ENCODE assay signal across 10 cellular contexts in the genomic region with DNA sequence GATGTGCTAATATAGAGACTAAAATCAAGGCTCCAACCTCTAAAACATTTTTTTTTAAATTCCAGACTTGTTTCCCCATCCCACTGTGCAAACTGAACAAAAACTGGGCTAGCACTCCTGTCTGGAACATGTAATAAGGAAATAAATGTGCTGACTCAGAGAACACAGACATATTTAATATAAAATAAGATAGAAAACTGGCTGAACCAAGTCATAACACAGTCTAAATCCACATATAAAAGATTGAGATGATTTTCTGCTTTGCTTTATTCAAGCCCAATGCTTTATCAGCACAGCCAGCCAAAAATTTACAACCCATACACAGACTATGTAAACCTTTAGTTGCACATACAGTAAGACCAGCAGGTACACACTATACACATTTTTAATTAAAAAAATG. TPM values are rescaled to one million over a fixed set of nuclear protein-coding genes. Genes with fewer than 3 reads are reported as not detected.
A peak's percentile ranks its signal among the peaks of the same experiment; 100 is the strongest.
DNase-seq lines count a peak whose midpoint lies in the region; ATAC-seq and TF ChIP-seq lines count a peak whose summit lies in the region.
"Had no signal": no experiment of that assay in that cellular context is flagged by ENCODE, and none has a peak within 500 bp of the region (broad histone marks: within the 10 kb centered on the region; RNA-seq: fewer than 3 reads in every experiment).

No MANE protein-coding gene starts in this region.

- no peak overlapping the region for H2AFZ ChIP-seq in mesenchymal stem cell (ENCODE audit: low read depth, low read length)

- TF ChIP-seq CTCF in body of pancreas (IDR thresholded peaks at IDR 0.05), result no peak
- no peak for TF ChIP-seq CTCF in type B pancreatic cell (conservative IDR thresholded peaks at IDR 0.05)

- no peaks in the 10 kb centered on the region for H3K79me1 ChIP-seq in mesenchymal stem cell (replicated peaks; ENCODE audit: low read length, poor library complexity, severe bottlenecking)

- peak overlapping the region; percentile 99 for H3K4me3 Mint-ChIP-seq in type B pancreatic cell

- H3K4me3 ChIP-seq in body of pancreas, result peak overlapping the region in 1 of 2 donors; percentile 68
- H3K4me3 ChIP-seq in mesenchymal stem cell (ENCODE audit: insufficient read depth in 1 of 2, low read depth in 1 of 2, low read length in 2 of 2), result peak overlapping the region; percentile 33 to 98

- peak overlapping the region; percentile 99 for H3K9ac ChIP-seq in mesenchymal stem cell (ENCODE audit: low read length)

- H3K4me1 ChIP-seq in body of pancreas (peaks cover 60% of the 10 kb centered on the region), mesenchymal stem cell (ENCODE audit: control insufficient read depth, insufficient read depth, low read depth, low read length) (peaks cover 6% of the 10 kb centered on the region)

- no peak overlapping the region for H4K91ac ChIP-seq in mesenchymal stem cell (ENCODE audit: low read length)

- no peak overlapping the region for H2BK15ac ChIP-seq in mesenchymal stem cell (ENCODE audit: low read depth, poor library complexity, severe bottlenecking)

- no peak overlapping the region for H3K4ac ChIP-seq in mesenchymal stem cell (ENCODE audit: low read depth in 1 of 2, low read length in 2 of 2)

- no peaks in the 10 kb centered on the region for H3K9me3 Mint-ChIP-seq in type B pancreatic cell

- H3K36me3 Mint-ChIP-seq in type B pancreatic cell, result peaks cover 8% of the 10 kb centered on the region

- H4K8ac ChIP-seq in mesenchymal stem cell (ENCODE audit: low read length), result no peak overlapping the region

- H2BK12ac ChIP-seq in mesenchymal stem cell (ENCODE audit: low read length in 2 of 2), result no peak overlapping the region

- peaks cover 24% of the 10 kb centered on the region for H3K4me1 Mint-ChIP-seq in type B pancreatic cell (ENCODE audit: unreplicated experiment)

- peak overlapping the region; percentile 59 for H3K4me2 ChIP-seq in mesenchymal stem cell (ENCODE audit: low read length, poor library complexity, severe bottlenecking)

- H3K23ac ChIP-seq in mesenchymal stem cell (ENCODE audit: low read length in 2 of 2), result no peak overlapping the region

- H3K36me3 ChIP-seq in body of pancreas (replicated peaks in 1 of 2; ENCODE audit: insufficient read depth in 1 of 2, low read depth in 2 of 2), result no peaks in the 10 kb centered on the region
- no peaks in the 10 kb centered on the region for H3K36me3 ChIP-seq in mesenchymal stem cell (ENCODE audit: control insufficient read depth in 1 of 2, insufficient read depth in 2 of 2, low read depth in 1 of 2, low read length in 2 of 2)

- no peaks in the 10 kb centered on the region for H3K27me3 Mint-ChIP-seq in type B pancreatic cell

- no peak for ATAC-seq in body of pancreas
- ATAC-seq in GM18909 (IDR thresholded peaks at IDR 0.05; ENCODE audit: poor library complexity, unreplicated experiment), result no peak
- no peak for ATAC-seq in HG03280 (IDR thresholded peaks at IDR 0.05; ENCODE audit: unreplicated experiment)

- no peak overlapping the region for H2BK120ac ChIP-seq in mesenchymal stem cell (ENCODE audit: low read depth, low read length)

- no peak for TF ChIP-seq POLR2A in body of pancreas (IDR thresholded peaks at IDR 0.05)

- no peak overlapping the region for H3K18ac ChIP-seq in mesenchymal stem cell (ENCODE audit: low read depth in 1 of 2, low read length in 2 of 2)

- H3K14ac ChIP-seq in mesenchymal stem cell (ENCODE audit: low read length in 2 of 2), result no peak overlapping the region

- H3K9me3 ChIP-seq in body of pancreas, result no peaks in the 10 kb centered on the region
- no peaks in the 10 kb centered on the region for H3K9me3 ChIP-seq in mesenchymal stem cell (ENCODE audit: control insufficient read depth, low read length)

- DNase-seq in activated effector memory CD4-positive, alpha-beta T cell treated with anti-CD3 and anti-CD28 coated beads, Interleukin-2, amount 50 U/mL, for 16 hours, result peak; percentile 4
- no peak for DNase-seq in activated effector memory CD4-positive, alpha-beta T cell treated with Interleukin-2 at 50 U/mL for 16 hours
- DNase-seq in body of pancreas (no peak), mesenchymal stem cell (no peak), type B pancreatic cell (ENCODE audit: extremely low spot score, unreplicated experiment) (no peak), NCI-H2196 (lab: John Stamatoyannopoulos, UW; ENCODE audit: unreplicated experiment) (no peak)
- DNase-seq: occipital lobe, T-helper 9 cell had no signal

- no peaks in the 10 kb centered on the region for H3K27me3 ChIP-seq in body of pancreas
- no peaks in the 10 kb centered on the region for H3K27me3 ChIP-seq in mesenchymal stem cell (ENCODE audit: control insufficient read depth in 1 of 2, insufficient read depth in 1 of 2, low read length in 2 of 2)

- no peak overlapping the region for H2AK5ac ChIP-seq in mesenchymal stem cell (ENCODE audit: low read length, severe bottlenecking)

- intact Hi-C loops in body of pancreas (cut with DNase I), result no loop called here

- H2BK5ac ChIP-seq in mesenchymal stem cell (ENCODE audit: low read depth, low read length, poor library complexity, severe bottlenecking), result no peak overlapping the region

- H3K27ac Mint-ChIP-seq in type B pancreatic cell, result peak overlapping the region; percentile 97

- peak overlapping the region; percentile 98 to 99 (median 99) for H3K27ac ChIP-seq in body of pancreas
- no peak overlapping the region for H3K27ac ChIP-seq in mesenchymal stem cell (ENCODE audit: low read length, poor library complexity, severe bottlenecking)

RNA-seq across cellular contexts. Expression of gene STAT3, which starts 1.5 kb away (rescaled TPM):
- total RNA-seq in body of pancreas, result 10 to 100 TPM; 79.4 to 99.5 TPM
- polyA plus RNA-seq in mesenchymal stem cell (2013, experiment 1 of 2), result 67.6 TPM
- 66.8 TPM for polyA plus RNA-seq in mesenchymal stem cell (2013, experiment 2 of 2)
- 64.9 and 80.1 TPM in 2 replicates for total RNA-seq in type B pancreatic cell (ENCODE audit: low replicate concordance)

RNA-seq across cellular contexts. Expression of gene CAVIN1, which starts 36.3 kb away (rescaled TPM):
- total RNA-seq in body of pancreas (10 to 100 TPM; 63.3 to 75.8 TPM), type B pancreatic cell (ENCODE audit: low replicate concordance) (21.9 and 49.0 TPM in 2 replicates)
- polyA plus RNA-seq in mesenchymal stem cell (2013, experiment 1 of 2), result 168 TPM
- polyA plus RNA-seq in mesenchymal stem cell (2013, experiment 2 of 2), result 165 TPM
